In genomic region chr10:73094249-73094850, GRCh38 we compare ENCODE assay signal across 9 cellular contexts. TPM values are rescaled to one million over a fixed set of nuclear protein-coding genes. Genes with fewer than 3 reads are reported as not detected.
A peak's percentile ranks its signal among the peaks of the same experiment; 100 is the strongest.
DNase-seq lines count a peak whose midpoint lies in the region; ATAC-seq, FAIRE-seq and TF ChIP-seq lines count a peak whose summit lies in the region.
"Had no signal": no experiment of that assay in that cellular context is flagged by ENCODE, and none has a peak within 500 bp of the region (broad histone marks: within the 10 kb centered on the region; RNA-seq: fewer than 3 reads in every experiment).

No MANE protein-coding gene starts in this region.

- H4K20me1 ChIP-seq in PC-3 (ENCODE audit: low read length) (peaks cover 28% of the 10 kb centered on the region), endothelial cell of umbilical vein (replicated peaks; ENCODE audit: control insufficient read depth, extremely low read depth, insufficient read depth, low read length) (no peaks in the 10 kb centered on the region)

- intact Hi-C loops in PC-3 (cut with micrococcal nuclease) (no loop called here), endothelial cell of umbilical vein (cut with micrococcal nuclease) (no loop called here)

- CTCF ChIA-PET in PC-3 (lab: Charles Lee) = interaction anchor here (0.6 to 1.7 kb wide), 5 partner anchors 33 to 170 kb away, joined by 3 to 19 read pairs (median 10); partner anchors contain the start of genes ECD and FAM149B1
- CTCF ChIA-PET in endothelial cell of umbilical vein (lab: Charles Lee) = interaction anchor here (1.5 to 4.4 kb wide), 7 partner anchors 10 to 77 kb away, joined by 3 to 27 read pairs (median 10); partner anchors contain the start of gene NUDT13

- H3K9me3 Mint-ChIP-seq in osteocyte (ENCODE audit: unreplicated experiment) = no peaks in the 10 kb centered on the region

- no TSS peak for BruUV-seq in PC-3 (replicated peaks; lab: Mats Ljungman, UMichigan)
- no TSS peak for BruUV-seq in endothelial cell of umbilical vein (replicated peaks; lab: Mats Ljungman, UMichigan)

- H3K4me3 ChIP-seq in GM12864 (ENCODE audit: low read depth, low read length) = peak overlapping the region; percentile 90
- H3K4me3 ChIP-seq in PC-3 (ENCODE audit: low read length) = peak overlapping the region; percentile 64
- peak overlapping the region in 1 of 3 experiments; percentile 99 for H3K4me3 ChIP-seq in endothelial cell of umbilical vein (replicated peaks in 1 of 3; ENCODE audit: insufficient read depth in 1 of 3, low read depth in 1 of 3, low read length in 3 of 3)

- no peaks in the 10 kb centered on the region for H3F3A ChIP-seq in PC-3 (ENCODE audit: low read length, unreplicated experiment)

- H2AFZ ChIP-seq in PC-3 (ENCODE audit: low read length) = peak overlapping the region; percentile 78; the same call in 1 of the 2 replicates
- H2AFZ ChIP-seq in endothelial cell of umbilical vein (ENCODE audit: low read depth, low read length) = no peak overlapping the region

- H3K27ac ChIP-seq in PC-3 (ENCODE audit: low read length) = no peak overlapping the region
- H3K27ac ChIP-seq in endothelial cell of umbilical vein (ENCODE audit: insufficient read depth, low read depth, low read length) = peak overlapping the region; percentile 73

- peak overlapping the region; percentile 88 for H3K4me3 Mint-ChIP-seq in osteocyte (ENCODE audit: unreplicated experiment)

- H3K36me3 ChIP-seq in PC-3 (ENCODE audit: low read depth, low read length) (peaks cover 4% of the 10 kb centered on the region; the same call in 1 of the 2 replicates), endothelial cell of umbilical vein (ENCODE audit: control insufficient read depth in 2 of 2, extremely low read depth in 1 of 2, insufficient read depth in 2 of 2, low read length in 2 of 2) (no peaks in the 10 kb centered on the region)

- H3K9ac ChIP-seq in PC-3 (ENCODE audit: low read length) = peak overlapping the region; percentile 71
- H3K9ac ChIP-seq in endothelial cell of umbilical vein (replicated peaks; ENCODE audit: extremely low read depth, insufficient read depth, low read length) = peak overlapping the region; percentile 94

- H3K27me3 ChIP-seq in PC-3 (ENCODE audit: low read length) = no peaks in the 10 kb centered on the region
- H3K27me3 ChIP-seq in endothelial cell of umbilical vein (ENCODE audit: control insufficient read depth in 2 of 2, insufficient read depth in 2 of 2, low read length in 2 of 2) = no peaks in the 10 kb centered on the region

- no peak for TF ChIP-seq POLR2A in endothelial cell of umbilical vein (IDR thresholded peaks at IDR 0.05; ENCODE audit: low read depth, low read length)

- no peaks in the 10 kb centered on the region for H3K27me3 Mint-ChIP-seq in osteocyte (ENCODE audit: unreplicated experiment)

- FAIRE-seq in endothelial cell of umbilical vein (lab: Jason Lieb, UNC) = no peak

- peaks cover 33% of the 10 kb centered on the region for H3K4me1 Mint-ChIP-seq in osteocyte (ENCODE audit: unreplicated experiment)

- H3K79me2 ChIP-seq in PC-3 (ENCODE audit: low read length) (peaks cover 69% of the 10 kb centered on the region), endothelial cell of umbilical vein (ENCODE audit: control insufficient read depth, insufficient read depth, low read length) (peaks cover 31% of the 10 kb centered on the region)

- POLR2A ChIA-PET in PC-3 (lab: Charles Lee; ENCODE audit: unreplicated experiment) = interaction anchor here (0.5 to 0.6 kb wide), 4 partner anchors 75 to 197 kb away, joined by 3 to 6 read pairs (median 5); no protein-coding TSS in a partner anchor
- POLR2A ChIA-PET in endothelial cell of umbilical vein (lab: Charles Lee) = interaction anchor here (2.2 kb wide), 1 partner anchor 17 kb away, joined by 13 read pairs; no protein-coding TSS in a partner anchor

- peaks cover 2% of the 10 kb centered on the region for H3K36me3 Mint-ChIP-seq in osteocyte (ENCODE audit: unreplicated experiment)

- no peak for ATAC-seq in PC-3
- ATAC-seq in GM19467 (IDR thresholded peaks at IDR 0.05; ENCODE audit: unreplicated experiment) = no peak
- no peak for ATAC-seq in GM18498 (IDR thresholded peaks at IDR 0.05; ENCODE audit: unreplicated experiment)

- no peak for DNase-seq in GM12864 (ENCODE audit: low read depth)
- peak; percentile 59 for DNase-seq in PC-3
- DNase-seq in endothelial cell of umbilical vein (ENCODE audit: low read depth, low spot score) = peak; percentile 21
- DNase-seq in osteocyte (ENCODE audit: extremely low spot score, unreplicated experiment) = no peak
- DNase-seq in NK-92 treated with Interleukin-12 subunit alpha and Interleukin-12 subunit beta, amount 100 ng/mL, for 24 hours (lab: John Stamatoyannopoulos, UW) = no peak
- DNase-seq in mucosa of gallbladder (ENCODE audit: low spot score) = no peak
- DNase-seq: activated CD4-positive, alpha-beta T cell treated with anti-CD3 and anti-CD28 coated beads for 4 hours had no signal

- no peaks in the 10 kb centered on the region for H3K9me1 ChIP-seq in endothelial cell of umbilical vein (replicated peaks; ENCODE audit: control insufficient read depth, extremely low read depth, insufficient read depth, low read length)

- dilution Hi-C loops in endothelial cell of umbilical vein (cut with MboI; ENCODE audit: extremely low pct_ligation_motif_present, low sequenced_read_pairs) = no loop called here

- H3K9me3 ChIP-seq in PC-3 (ENCODE audit: low read length) (no peaks in the 10 kb centered on the region), endothelial cell of umbilical vein (replicated peaks; ENCODE audit: control insufficient read depth, insufficient read depth, low read length) (no peaks in the 10 kb centered on the region)

- H3K4me1 ChIP-seq in PC-3 (ENCODE audit: insufficient read depth, low read length) (peaks cover 20% of the 10 kb centered on the region), endothelial cell of umbilical vein (ENCODE audit: control insufficient read depth, extremely low read depth, insufficient read depth, low read length) (peaks cover 17% of the 10 kb centered on the region)

- H3K9me2 ChIP-seq in PC-3 (replicated peaks; ENCODE audit: low read length) = no peaks in the 10 kb centered on the region

- TF ChIP-seq CTCF in GM12864 (IDR thresholded peaks at IDR 0.05; ENCODE audit: low read depth, low read length, missing control alignments) (no peak), PC-3 (conservative IDR thresholded peaks at IDR 0.05; ENCODE audit: low read depth, low read length) (no peak), endothelial cell of umbilical vein (IDR thresholded peaks at IDR 0.05; ENCODE audit: extremely low read depth in 1 of 2, insufficient read depth in 1 of 2, low read depth in 1 of 2, low read length in 2 of 2) (no peak), osteocyte (IDR thresholded peaks at IDR 0.05) (no peak)

- H3K4me2 ChIP-seq in PC-3 (ENCODE audit: low read length) (peak overlapping the region; percentile 78), endothelial cell of umbilical vein (ENCODE audit: insufficient read depth, low read length) (peak overlapping the region; percentile 99)

- peak overlapping the region; percentile 92 for H3K27ac Mint-ChIP-seq in osteocyte (ENCODE audit: unreplicated experiment)

TF ChIP-seq in endothelial cell of umbilical vein, 7 proteins besides CTCF, POLR2A, EP300 and RAD21:
- TF ChIP-seq GATA2 (IDR thresholded peaks at IDR 0.05; ENCODE audit: insufficient read depth, insufficient read length, low read depth, low read length) = no peak
- no peak for TF ChIP-seq MAX (IDR thresholded peaks at IDR 0.05; ENCODE audit: insufficient read depth, insufficient read length)
- TF ChIP-seq POLR2AphosphoS5 (IDR thresholded peaks at IDR 0.05; ENCODE audit: insufficient read depth, low read depth, low read length) = no peak
- TF ChIP-seq EZH2 (IDR thresholded peaks at IDR 0.05; ENCODE audit: borderline replicate concordance, low read depth, low read length, severe bottlenecking) = no peak
- TF ChIP-seq MYC (IDR thresholded peaks at IDR 0.05; ENCODE audit: low read depth, low read length) = no peak
- TF ChIP-seq FOS (IDR thresholded peaks at IDR 0.05; ENCODE audit: borderline replicate concordance, insufficient read depth, low read length) = no peak
- no peak for TF ChIP-seq JUN (IDR thresholded peaks at IDR 0.05; ENCODE audit: borderline replicate concordance, insufficient read depth, insufficient read length, low read depth)

RNA-seq across cellular contexts. Expression of gene P4HA1, which starts 2.3 kb away (rescaled TPM):
- total RNA-seq in PC-3 (2014; rRNA removed) (164 and 181 TPM in 2 replicates), endothelial cell of umbilical vein (29.0 and 29.1 TPM in 2 replicates), osteocyte (101 and 103 TPM in 2 replicates), mucosa of gallbladder (67.5 TPM)
- polyA plus RNA-seq in endothelial cell of umbilical vein = 10.1 and 14.3 TPM in 2 replicates
- 16.1 and 16.5 TPM in 2 replicates for polyA plus RNA-seq in endothelial cell of umbilical vein (2011; cell fraction: cytosol; rRNA removed)
- 14.5 and 20.5 TPM in 2 replicates for polyA plus RNA-seq in endothelial cell of umbilical vein (2011; cell fraction: nucleus; rRNA removed)
- 34.4 and 35.4 TPM in 2 replicates for polyA plus RNA-seq in endothelial cell of umbilical vein (2012)
- polyA minus RNA-seq in endothelial cell of umbilical vein = 11.6 and 14.9 TPM in 2 replicates
- 7.0 TPM for polyA minus RNA-seq in endothelial cell of umbilical vein (2011; cell fraction: cytosol; rRNA and poly(A)+ RNA removed)
- 13.7 and 17.5 TPM in 2 replicates for polyA minus RNA-seq in endothelial cell of umbilical vein (2011; cell fraction: nucleus; rRNA and poly(A)+ RNA removed)

RNA-seq across cellular contexts. Expression of gene NUDT13, which starts 15.9 kb away (rescaled TPM):
- 1.1 and 1.8 TPM in 2 replicates for total RNA-seq in PC-3 (2014; rRNA removed)
- total RNA-seq in endothelial cell of umbilical vein = 2.3 and 2.6 TPM in 2 replicates
- 0.92 and 1.6 TPM in 2 replicates for polyA plus RNA-seq in endothelial cell of umbilical vein
- 1.3 and 1.9 TPM in 2 replicates for polyA plus RNA-seq in endothelial cell of umbilical vein (2011; cell fraction: cytosol; rRNA removed)
- 2.9 and 4.5 TPM in 2 replicates for polyA plus RNA-seq in endothelial cell of umbilical vein (2011; cell fraction: nucleus; rRNA removed)
- 2.0 and 2.5 TPM in 2 replicates for polyA plus RNA-seq in endothelial cell of umbilical vein (2012)
- polyA minus RNA-seq in endothelial cell of umbilical vein = 0.36 and 1.0 TPM in 2 replicates
- polyA minus RNA-seq in endothelial cell of umbilical vein (2011; cell fraction: cytosol; rRNA and poly(A)+ RNA removed) = not detected
- 0.53 and 2.4 TPM in 2 replicates for polyA minus RNA-seq in endothelial cell of umbilical vein (2011; cell fraction: nucleus; rRNA and poly(A)+ RNA removed)
- total RNA-seq in osteocyte = 2.8 and 3.2 TPM in 2 replicates
- 2.7 TPM for total RNA-seq in mucosa of gallbladder

Comparison
In these comparisons a context has a peak if more than half of its experiments do, and no peak if none do; other contexts are left out.
1. DNase-seq: peak in PC-3 (single experiment) and endothelial cell of umbilical vein (single experiment); none in GM12864 (single experiment), osteocyte (single experiment), NK-92 treated with Interleukin-12 subunit alpha and Interleukin-12 subunit beta, amount 100 ng/mL, for 24 hours (single experiment) and mucosa of gallbladder (single experiment).